8 cellular contexts compared by ENCODE assay signal in genomic region chr20:1389703-1390385, GRCh38. TPM values are rescaled to one million over a fixed set of nuclear protein-coding genes. Genes with fewer than 3 reads are reported as not detected.
DNase-seq lines count a peak whose midpoint lies in the region; ATAC-seq and TF ChIP-seq lines count a peak whose summit lies in the region.

No MANE protein-coding gene starts in this region.

- H3K4me1 ChIP-seq in PC-3 (ENCODE audit: insufficient read depth, low read length) (peaks cover 66% of the 10 kb centered on the region), trophoblast cell (ENCODE audit: control insufficient read depth in 1 of 2, insufficient read depth in 2 of 2, low read length in 2 of 2) (peaks cover 18 to 34% of the 10 kb centered on the region in 2 experiments)

- intact Hi-C loops in PC-3 (cut with micrococcal nuclease) = no loop called here

- no CpG with 5 or more reads among the region's 6 CpGs for WGBS in trophoblast cell (ENCODE audit: extremely low coverage, insufficient coverage, insufficient read length)

- H3K9me2 ChIP-seq in PC-3 (replicated peaks; ENCODE audit: low read length) = no peaks in the 10 kb centered on the region

- CTCF ChIA-PET in PC-3 (lab: Charles Lee) = interaction anchor here (0.6 kb wide), 2 partner anchors 53 to 61 kb away, joined by 3 to 10 read pairs; no protein-coding TSS in a partner anchor

- no peak overlapping the region for H4K8ac ChIP-seq in trophoblast cell (ENCODE audit: low read depth, low read length)

- ATAC-seq in PC-3 = no peak
- no peak for ATAC-seq in HG03521 (IDR thresholded peaks at IDR 0.05; ENCODE audit: unreplicated experiment)

- H2AFZ ChIP-seq in PC-3 (ENCODE audit: low read length) (no peak overlapping the region), trophoblast cell (ENCODE audit: insufficient read depth, low read length, poor library complexity) (no peak overlapping the region)

- H3K27me3 ChIP-seq in PC-3 (ENCODE audit: low read length) (no peaks in the 10 kb centered on the region), trophoblast cell (ENCODE audit: insufficient read depth, low read length) (no peaks in the 10 kb centered on the region), WERI-Rb-1 (ENCODE audit: insufficient read depth, low read depth, severe bottlenecking) (no peaks in the 10 kb centered on the region)

- no peak overlapping the region for H3K9ac ChIP-seq in PC-3 (ENCODE audit: low read length)
- H3K9ac ChIP-seq in trophoblast cell (ENCODE audit: low read length) = no peak overlapping the region

- H3K18ac ChIP-seq in trophoblast cell (ENCODE audit: low read length) = peak overlapping the region; percentile 14

- H3K14ac ChIP-seq in trophoblast cell (ENCODE audit: low read length) = no peak overlapping the region

- H4K20me1 ChIP-seq in PC-3 (ENCODE audit: low read length) = peaks cover 70% of the 10 kb centered on the region

- no peak overlapping the region for H2AK5ac ChIP-seq in trophoblast cell (ENCODE audit: low read length)

- H4K91ac ChIP-seq in trophoblast cell (ENCODE audit: low read depth, low read length) = no peak overlapping the region

- H2BK120ac ChIP-seq in trophoblast cell (ENCODE audit: insufficient read depth, low read length, poor library complexity) = no peak overlapping the region

- H3K4me3 ChIP-seq in PC-3 (ENCODE audit: low read length) = peak overlapping the region; percentile 40
- no peak overlapping the region for H3K4me3 ChIP-seq in epithelial cell of esophagus (ENCODE audit: low read length)
- H3K4me3 ChIP-seq in trophoblast cell (ENCODE audit: low read depth, low read length) = no peak overlapping the region
- H3K4me3 ChIP-seq in WERI-Rb-1 (ENCODE audit: low read depth, low read length) = no peak overlapping the region

- H2BK5ac ChIP-seq in trophoblast cell (ENCODE audit: low read depth, low read length, poor library complexity) = no peak overlapping the region

- H3K23ac ChIP-seq in trophoblast cell (ENCODE audit: low read length) = no peak overlapping the region

- H3F3A ChIP-seq in PC-3 (ENCODE audit: low read length, unreplicated experiment) = no peaks in the 10 kb centered on the region

- H3K79me2 ChIP-seq in PC-3 (ENCODE audit: low read length) (peaks cover 86% of the 10 kb centered on the region), trophoblast cell (ENCODE audit: control insufficient read depth, insufficient read depth, low read length, poor library complexity) (peaks cover 23% of the 10 kb centered on the region)

- DNase-seq in DMS79 (lab: John Stamatoyannopoulos, UW) (peak; percentile 56), PC-3 (no peak), epithelial cell of esophagus (ENCODE audit: low read depth) (peak; percentile 74), trophoblast cell (peak; percentile 59 to 68), WERI-Rb-1 (no peak), amygdala (lab: John Stamatoyannopoulos, UW) (no peak), HUDEP-2 (lab: John Stamatoyannopoulos, UW; ENCODE audit: unreplicated experiment in 76 of 76) (no peak)

- no peaks in the 10 kb centered on the region for H3K9me3 ChIP-seq in PC-3 (ENCODE audit: low read length)
- H3K9me3 ChIP-seq in trophoblast cell (ENCODE audit: insufficient read depth, low read depth, low read length) = no peaks in the 10 kb centered on the region
- H3K9me3 ChIP-seq in WERI-Rb-1 (ENCODE audit: severe bottlenecking) = no peaks in the 10 kb centered on the region

- H3K4ac ChIP-seq in trophoblast cell (ENCODE audit: low read depth, low read length) = peak overlapping the region; percentile 75

- H3K27ac ChIP-seq in PC-3 (ENCODE audit: low read length) (no peak overlapping the region), trophoblast cell (ENCODE audit: low read depth, low read length) (no peak overlapping the region), WERI-Rb-1 (no peak overlapping the region)

- POLR2A ChIA-PET in PC-3 (lab: Charles Lee; ENCODE audit: unreplicated experiment) = no interaction called here

- H4K12ac ChIP-seq in trophoblast cell (ENCODE audit: low read depth, low read length) = no peak overlapping the region

- BruUV-seq in PC-3 (replicated peaks; lab: Mats Ljungman, UMichigan) = TSS peak; percentile 0

- no peak overlapping the region for H2BK12ac ChIP-seq in trophoblast cell (ENCODE audit: low read length)

- H3K36me3 ChIP-seq in PC-3 (ENCODE audit: low read depth, low read length) (peaks cover 29% of the 10 kb centered on the region), trophoblast cell (ENCODE audit: control insufficient read depth in 1 of 2, insufficient read depth in 2 of 2, low read length in 2 of 2) (peaks cover 2 to 7% of the 10 kb centered on the region in 2 experiments), WERI-Rb-1 (peaks cover 10% of the 10 kb centered on the region)

- peak overlapping the region; percentile 64 for H3K4me2 ChIP-seq in PC-3 (ENCODE audit: low read length)
- no peak overlapping the region for H3K4me2 ChIP-seq in trophoblast cell (ENCODE audit: low read length)

- peaks cover 10% of the 10 kb centered on the region for H3K79me1 ChIP-seq in trophoblast cell (ENCODE audit: low read length)

- TF ChIP-seq CTCF in PC-3 (conservative IDR thresholded peaks at IDR 0.05; ENCODE audit: low read depth, low read length) = no peak
- no peak for TF ChIP-seq CTCF in epithelial cell of esophagus (IDR thresholded peaks at IDR 0.05; ENCODE audit: insufficient read depth, low read depth, low read length, missing control alignments)
- no peak for TF ChIP-seq CTCF in WERI-Rb-1 (IDR thresholded peaks at IDR 0.05; ENCODE audit: low read depth, low read length)

RNA-seq across cellular contexts. Expression of gene FKBP1A, which starts 3.0 kb away (rescaled TPM):
- 178 and 198 TPM in 2 replicates for total RNA-seq in PC-3 (2014; rRNA removed)
- polyA plus RNA-seq in trophoblast cell (2013) = 243 and 249 TPM in 2 replicates

Comparison
In these comparisons a context has a peak if more than half of its experiments do, and no peak if none do; other contexts are left out.
1. DNase-seq: peak in DMS79 (single experiment), epithelial cell of esophagus (single experiment) and trophoblast cell (2 of 2); none in PC-3 (single experiment), WERI-Rb-1 (single experiment), amygdala (0 of 56) and HUDEP-2 (0 of 76).